ENCODE assay signal across 21 cellular contexts in the genomic region with DNA sequence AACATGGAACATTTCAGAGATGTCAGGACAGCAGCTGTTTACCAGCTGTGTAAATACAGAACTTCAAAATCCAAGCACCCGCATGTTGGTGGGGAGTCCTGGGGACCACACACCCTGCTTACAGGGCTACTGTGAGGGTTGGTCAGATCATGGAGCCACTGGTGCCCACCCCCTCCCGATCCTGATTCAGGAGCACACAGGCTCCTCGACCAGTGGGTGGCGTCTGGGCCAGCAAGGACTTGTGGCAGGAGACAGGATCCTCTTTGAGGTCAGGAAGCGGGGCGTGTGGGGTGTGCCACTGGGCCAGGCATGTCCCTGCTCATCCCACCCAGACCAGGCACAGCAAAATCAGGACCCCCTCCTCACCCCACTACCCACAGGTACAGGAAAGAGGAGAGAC.
DNase-seq lines count a peak whose midpoint lies in the region; ATAC-seq, FAIRE-seq and TF ChIP-seq lines count a peak whose summit lies in the region.
"Had no signal": no experiment of that assay in that cellular context is flagged by ENCODE, and none has a peak within 500 bp of the region (broad histone marks: within the 10 kb centered on the region; RNA-seq: fewer than 3 reads in every experiment).

No MANE protein-coding gene starts in this region.

- FAIRE-seq in K562 (lab: Jason Lieb, UNC), result no peak
- FAIRE-seq: A204.1 had no signal

- peak; percentile 63; the same call in 2 of the 3 replicates for ATAC-seq in K562
- ATAC-seq in naive thymus-derived CD4-positive, alpha-beta T cell, result peak; percentile 20
- ATAC-seq: mucosa of descending colon; stimulated activated naive CD8-positive, alpha-beta T cell treated with anti-CD3 and anti-CD28 coated beads, Interleukin-15, amount 100 ng/mL, for 72 hours had no signal

- H3K9me3 ChIP-seq in Loucy (ENCODE audit: insufficient read depth, low read depth, low read length) (no peaks in the 10 kb centered on the region), K562 (replicated peaks; ENCODE audit: control insufficient read depth, insufficient read depth, low read depth, low read length) (no peaks in the 10 kb centered on the region), A673 (ENCODE audit: low read depth, low read length, poor library complexity, severe bottlenecking) (no peaks in the 10 kb centered on the region), Karpas-422 (ENCODE audit: low read length) (no peaks in the 10 kb centered on the region)
- no peaks in the 10 kb centered on the region for H3K9me3 ChIP-seq in naive thymus-derived CD4-positive, alpha-beta T cell (ENCODE audit: control insufficient read depth in 2 of 3, low read length in 3 of 3)
- H3K9me3 ChIP-seq: mucosa of descending colon had no signal

- CTCF ChIA-PET in K562 (lab: Yijun Ruan, JAX; ENCODE audit: low intra/inter-chr PET ratio), result no interaction called here
- CTCF ChIA-PET in naive thymus-derived CD4-positive, alpha-beta T cell (lab: Charles Lee), result no interaction called here
- CTCF ChIA-PET in A673 (lab: Charles Lee), result no interaction called here

- peaks cover 40% of the 10 kb centered on the region; the same call in 1 of the 2 replicates for H3K79me2 ChIP-seq in Loucy (ENCODE audit: insufficient read depth, low read length)
- no peaks in the 10 kb centered on the region for H3K79me2 ChIP-seq in K562 (ENCODE audit: control insufficient read depth, insufficient read depth, low read length)
- H3K79me2 ChIP-seq in Karpas-422 (ENCODE audit: low read length), result no peaks in the 10 kb centered on the region

- no peak overlapping the region for H2AFZ ChIP-seq in Loucy (ENCODE audit: low read length)
- H2AFZ ChIP-seq in K562 (ENCODE audit: low read depth, low read length), result no peak overlapping the region
- no peak overlapping the region for H2AFZ ChIP-seq in Karpas-422 (ENCODE audit: low read length)

- DNase-seq in NCI-H82 (lab: John Stamatoyannopoulos, UW), result peak; percentile 64
- no peak for DNase-seq in NCI-H82 treated with DMSO at 0.1 percent for 48 hours (lab: John Stamatoyannopoulos, UW; ENCODE audit: unreplicated experiment)
- DNase-seq in K562 (ENCODE audit: extremely low read depth in 1 of 4, low spot score in 3 of 4), result peak in 2 of 4 experiments; percentile 19 to 26
- DNase-seq in naive thymus-derived CD4-positive, alpha-beta T cell, result no peak
- DNase-seq in COLO829 (ENCODE audit: low spot score), result no peak
- DNase-seq in A673 (ENCODE audit: low spot score), result no peak
- no peak for DNase-seq in Karpas-422
- DNase-seq: activated CD4-positive, alpha-beta T cell treated with anti-CD3 and anti-CD28 coated beads for 4 hours; CD4-positive, CD25-positive, alpha-beta regulatory T cell; effector CD4-positive, alpha-beta T cell; heart right ventricle; mucosa of descending colon; NCI-H1105 treated with DMSO at 0.1 percent for 48 hours; NCI-H2171; stimulated activated naive CD8-positive, alpha-beta T cell treated with anti-CD3 and anti-CD28 coated beads, Interleukin-15, amount 100 ng/mL, for 72 hours; T-helper 9 cell had no signal

- H4K20me1 ChIP-seq in Loucy (ENCODE audit: insufficient read depth, low read length, poor library complexity, severe bottlenecking) (no peaks in the 10 kb centered on the region), K562 (replicated peaks; ENCODE audit: control insufficient read depth, insufficient read depth, low read length) (no peaks in the 10 kb centered on the region), Karpas-422 (ENCODE audit: insufficient read depth, low read depth, low read length) (no peaks in the 10 kb centered on the region)

- H3K4me3 Mint-ChIP-seq in naive thymus-derived CD4-positive, alpha-beta T cell, result no peak overlapping the region
- H3K4me3 Mint-ChIP-seq: activated naive CD8-positive, alpha-beta T cell; stimulated activated naive CD8-positive, alpha-beta T cell treated with anti-CD3 and anti-CD28 coated beads, Interleukin-15, amount 100 ng/mL, for 72 hours had no signal

- no peaks in the 10 kb centered on the region for H3F3A ChIP-seq in Loucy (ENCODE audit: low read depth)

- intact Hi-C loops in K562 (cut with micrococcal nuclease) (no loop called here), A673 (cut with micrococcal nuclease; ENCODE audit: unreplicated experiment) (no loop called here)
- intact Hi-C loops in naive thymus-derived CD4-positive, alpha-beta T cell (cut with micrococcal nuclease), result no loop called here

- BruUV-seq in K562 (replicated peaks; lab: Mats Ljungman, UMichigan), result no TSS peak
- BruUV-seq in A673 (replicated peaks; lab: Mats Ljungman, UMichigan), result no TSS peak

- H3K27me3 ChIP-seq in Loucy (ENCODE audit: insufficient read depth, low read length, poor library complexity, severe bottlenecking) (no peaks in the 10 kb centered on the region), K562 (ENCODE audit: control insufficient read depth in 2 of 2, insufficient read depth in 2 of 2, low read length in 2 of 2) (peaks cover 0 to 9% of the 10 kb centered on the region in 2 experiments; a peak in 2 of 5 replicates), A673 (replicated peaks; ENCODE audit: insufficient read depth, low read depth, low read length, poor library complexity) (peaks cover 11% of the 10 kb centered on the region), Karpas-422 (ENCODE audit: low read length) (no peaks in the 10 kb centered on the region)
- no peaks in the 10 kb centered on the region for H3K27me3 ChIP-seq in naive thymus-derived CD4-positive, alpha-beta T cell (ENCODE audit: control insufficient read depth in 2 of 2, insufficient read depth in 2 of 2, low read length in 2 of 2)
- H3K27me3 ChIP-seq: cardiac muscle cell had no signal

- H3K27me3 Mint-ChIP-seq in naive thymus-derived CD4-positive, alpha-beta T cell, result peaks cover 0 to 9% (median 0%) of the 10 kb centered on the region in 5 donors
- H3K27me3 Mint-ChIP-seq: activated naive CD8-positive, alpha-beta T cell; stimulated activated naive CD8-positive, alpha-beta T cell treated with anti-CD3 and anti-CD28 coated beads, Interleukin-15, amount 100 ng/mL, for 72 hours had no signal

- H3K27ac ChIP-seq in K562 (ENCODE audit: extremely low read depth, low read depth, low read length) (no peak overlapping the region), A673 (ENCODE audit: low read depth, low read length, poor library complexity, severe bottlenecking) (no peak overlapping the region), Karpas-422 (ENCODE audit: low read length) (no peak overlapping the region)
- H3K27ac ChIP-seq in naive thymus-derived CD4-positive, alpha-beta T cell (ENCODE audit: low read depth, low read length), result no peak overlapping the region
- H3K27ac ChIP-seq: cardiac muscle cell, heart right ventricle, KMS-11 had no signal

- in situ Hi-C loops in K562 (cut with MboI), result no loop called here

- TF ChIP-seq POLR2A in K562 (conservative IDR thresholded peaks at IDR 0.05), result no peak

- H3K36me3 Mint-ChIP-seq in naive thymus-derived CD4-positive, alpha-beta T cell, result peaks cover 0 to 4% (median 0%) of the 10 kb centered on the region in 5 donors
- H3K36me3 Mint-ChIP-seq: activated naive CD8-positive, alpha-beta T cell; CD4-positive, CD25-positive, alpha-beta regulatory T cell had no signal

- H3K36me3 ChIP-seq in Loucy (ENCODE audit: insufficient read depth, low read length) (no peaks in the 10 kb centered on the region), K562 (ENCODE audit: control insufficient read depth, insufficient read depth, low read length) (no peaks in the 10 kb centered on the region), A673 (ENCODE audit: insufficient read depth, low read length, poor library complexity, severe bottlenecking) (no peaks in the 10 kb centered on the region), Karpas-422 (ENCODE audit: insufficient read depth, low read length) (no peaks in the 10 kb centered on the region)
- no peaks in the 10 kb centered on the region for H3K36me3 ChIP-seq in naive thymus-derived CD4-positive, alpha-beta T cell (ENCODE audit: control insufficient read depth in 2 of 3, insufficient read depth in 3 of 3, low read length in 3 of 3)
- H3K36me3 ChIP-seq: cardiac muscle cell, heart right ventricle had no signal

- no peak for TF ChIP-seq RAD21 in K562 (CRISPR knock-in tag; conservative IDR thresholded peaks at IDR 0.05 in 1 of 2, IDR thresholded peaks at IDR 0.05 in 1 of 2)

- H3K9me2 ChIP-seq in Loucy (replicated peaks; ENCODE audit: low read depth, low read length) (no peaks in the 10 kb centered on the region), Karpas-422 (replicated peaks; ENCODE audit: insufficient read depth, low read length) (no peaks in the 10 kb centered on the region)

- POLR2A ChIA-PET in K562 (lab: Yijun Ruan, JAX), result interaction anchor here (0.7 kb wide), 1 partner anchor 26 kb away, joined by 3 read pairs; no protein-coding TSS in a partner anchor
- POLR2A ChIA-PET in naive thymus-derived CD4-positive, alpha-beta T cell (lab: Charles Lee), result no interaction called here
- POLR2A ChIA-PET in A673 (lab: Charles Lee; ENCODE audit: low non-redundant PET), result no interaction called here

- peaks cover 4 to 21% (median 13%) of the 10 kb centered on the region in 7 donors for H3K4me1 Mint-ChIP-seq in naive thymus-derived CD4-positive, alpha-beta T cell
- H3K4me1 Mint-ChIP-seq: stimulated activated naive CD8-positive, alpha-beta T cell treated with anti-CD3 and anti-CD28 coated beads, Interleukin-15, amount 100 ng/mL, for 72 hours had no signal

- H3K9me1 ChIP-seq in K562 (ENCODE audit: control insufficient read depth, insufficient read depth, low read length), result no peaks in the 10 kb centered on the region

- H3K9ac ChIP-seq in Loucy (ENCODE audit: low read depth, low read length, poor library complexity, severe bottlenecking), result no peak overlapping the region
- no peak overlapping the region for H3K9ac ChIP-seq in K562 (ENCODE audit: insufficient read depth in 1 of 2, low read depth in 2 of 2, low read length in 2 of 2)
- no peak overlapping the region for H3K9ac ChIP-seq in Karpas-422 (ENCODE audit: low read length)
- H3K9ac ChIP-seq: KMS-11 had no signal

- peak; percentile 32; the same call in 1 of the 2 replicates for TF ChIP-seq CTCF in Loucy (conservative IDR thresholded peaks at IDR 0.05; ENCODE audit: low read length)
- TF ChIP-seq CTCF in K562 (IDR thresholded peaks at IDR 0.05 in 2 of 3, conservative IDR thresholded peaks at IDR 0.05 in 1 of 3; ENCODE audit: insufficient read depth in 2 of 3, low read depth in 1 of 3, low read length in 3 of 3), result peak in 2 of 3 experiments; percentile 9 to 14; a peak in 2 of 6 replicates
- no peak for TF ChIP-seq CTCF in A673 (conservative IDR thresholded peaks at IDR 0.05; ENCODE audit: low read depth, low read length)

- TF ChIP-seq EP300 in K562 (IDR thresholded peaks at IDR 0.05; ENCODE audit: low read length), result no peak

- no peaks in the 10 kb centered on the region for H3K9me3 Mint-ChIP-seq in naive thymus-derived CD4-positive, alpha-beta T cell
- H3K9me3 Mint-ChIP-seq: CD4-positive, CD25-positive, alpha-beta regulatory T cell; stimulated activated naive CD8-positive, alpha-beta T cell treated with anti-CD3 and anti-CD28 coated beads, Interleukin-15, amount 100 ng/mL, for 72 hours had no signal

- 0% methylated on average over 5 of the region's 6 CpGs for WGBS in K562 (ENCODE audit: insufficient coverage, low coverage, missing lambda C conversion rate)

- H3K4me3 ChIP-seq in Loucy (ENCODE audit: low read length, poor library complexity, severe bottlenecking) (no peak overlapping the region), K562 (no peak overlapping the region), A673 (ENCODE audit: low read depth, low read length, poor library complexity, severe bottlenecking) (no peak overlapping the region), Karpas-422 (ENCODE audit: low read length) (no peak overlapping the region)
- H3K4me3 ChIP-seq in naive thymus-derived CD4-positive, alpha-beta T cell (ENCODE audit: low read length), result no peak overlapping the region
- H3K4me3 ChIP-seq: cardiac muscle cell, heart right ventricle, mucosa of descending colon had no signal

- H3K4me1 ChIP-seq in Loucy (ENCODE audit: insufficient read depth, low read length, poor library complexity, severe bottlenecking) (peaks cover 37% of the 10 kb centered on the region), K562 (replicated peaks in 1 of 2; ENCODE audit: control insufficient read depth in 2 of 2, insufficient read depth in 2 of 2, low read length in 2 of 2) (no peaks in the 10 kb centered on the region; a peak in 1 of 5 replicates), A673 (ENCODE audit: insufficient read depth, low read length, poor library complexity, severe bottlenecking) (no peaks in the 10 kb centered on the region), Karpas-422 (ENCODE audit: low read length) (no peaks in the 10 kb centered on the region)
- no peaks in the 10 kb centered on the region for H3K4me1 ChIP-seq in naive thymus-derived CD4-positive, alpha-beta T cell (ENCODE audit: control insufficient read depth in 2 of 2, insufficient read depth in 2 of 2, low read length in 2 of 2)
- H3K4me1 ChIP-seq: heart right ventricle had no signal

- no peak overlapping the region for H3K4me2 ChIP-seq in Loucy (ENCODE audit: low read depth, low read length, poor library complexity, severe bottlenecking)
- H3K4me2 ChIP-seq in K562 (ENCODE audit: insufficient read depth, low read length), result no peak overlapping the region
- H3K4me2 ChIP-seq in Karpas-422 (ENCODE audit: low read depth, low read length, poor library complexity, severe bottlenecking), result no peak overlapping the region
- H3K4me2 ChIP-seq: KMS-11 had no signal

- no peak overlapping the region for H3K27ac Mint-ChIP-seq in naive thymus-derived CD4-positive, alpha-beta T cell
- H3K27ac Mint-ChIP-seq: activated naive CD8-positive, alpha-beta T cell; CD4-positive, CD25-positive, alpha-beta regulatory T cell had no signal
